Comparison of ENCODE assay signal across 27 cellular contexts in the genomic region with DNA sequence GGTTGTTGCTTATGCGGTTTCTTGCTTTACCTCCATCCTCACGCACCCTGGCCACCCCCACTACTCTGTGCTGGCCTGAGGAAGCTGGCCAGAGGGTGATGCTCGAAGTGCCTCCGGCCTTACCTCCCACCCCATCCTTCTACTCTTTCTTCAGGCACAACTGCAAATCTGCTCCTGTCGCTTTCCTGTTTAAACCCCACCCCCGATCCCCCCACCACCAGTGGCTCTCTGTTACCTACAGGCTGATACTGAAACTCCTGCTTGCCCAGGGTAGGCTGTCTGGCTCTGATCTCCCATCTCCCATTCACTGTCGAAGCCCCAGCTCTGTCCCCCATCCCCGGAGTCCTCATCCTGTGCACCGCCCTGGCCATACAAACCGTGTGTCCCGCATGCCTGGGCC.
"Had no signal": no experiment of that assay in that cellular context is flagged by ENCODE, and none has a peak within 500 bp of the region (broad histone marks: within the 10 kb centered on the region; RNA-seq: fewer than 3 reads in every experiment).

No MANE protein-coding gene starts in this region.

- H3K4me3 Mint-ChIP-seq: dendritic cell treated with granulocyte-macrophage colony-stimulating factor and Interleukin-4, amounts not matched to agents 40 ng/mL and 50 ng/mL, for 4 days; endodermal cell; naive thymus-derived CD4-positive, alpha-beta T cell; stimulated activated naive CD8-positive, alpha-beta T cell treated with anti-CD3 and anti-CD28 coated beads, Interleukin-15, amount 100 ng/mL, for 72 hours had no signal

- H3K4me1 ChIP-seq: colonic mucosa, prostate gland, uterus had no signal

- H3K36me3 ChIP-seq: colonic mucosa, gastrocnemius medialis, heart left ventricle, left lung, prostate gland, right atrium auricular region, suprapubic skin, transverse colon, upper lobe of right lung, uterus had no signal

- H3K9me3 ChIP-seq: colonic mucosa, gastrocnemius medialis, heart left ventricle, left lung, neutrophil, prostate gland, right atrium auricular region, suprapubic skin, transverse colon, upper lobe of right lung, uterus had no signal

- DNase-seq: colonic mucosa; effector CD8-positive, alpha-beta T cell; endodermal cell; foreskin fibroblast; gastrocnemius medialis; heart left ventricle; left cardiac atrium; left lung; mesenchymal stem cell; midbrain; naive thymus-derived CD4-positive, alpha-beta T cell; stimulated activated CD4-positive, alpha-beta T cell treated with anti-CD3 and anti-CD28 coated beads, Interleukin-2, amount 100 ng/mL, for 24 hours; stimulated activated CD4-positive, alpha-beta T cell treated with anti-CD3 and anti-CD28 coated beads, Interleukin-4, amount 100 ng/mL, for 4 hours; stimulated activated naive CD4-positive, alpha-beta T cell; stimulated activated naive CD8-positive, alpha-beta T cell treated with anti-CD3 and anti-CD28 coated beads, Interleukin-15, amount 100 ng/mL, for 72 hours; transverse colon; uterus had no signal

- H3K9ac ChIP-seq: parathyroid adenoma had no signal

- H3K79me2 ChIP-seq: hepatocyte, parathyroid adenoma had no signal

- H3K4me3 ChIP-seq: colonic mucosa, gastrocnemius medialis, heart left ventricle, hepatocyte, left lung, prostate gland, right atrium auricular region, smooth muscle cell, suprapubic skin, transverse colon, upper lobe of right lung, uterus had no signal

- H3K9me3 Mint-ChIP-seq: dendritic cell treated with granulocyte-macrophage colony-stimulating factor and Interleukin-4, amounts not matched to agents 40 ng/mL and 50 ng/mL, for 4 days; endodermal cell; naive thymus-derived CD4-positive, alpha-beta T cell; stimulated activated naive CD8-positive, alpha-beta T cell treated with anti-CD3 and anti-CD28 coated beads, Interleukin-15, amount 100 ng/mL, for 72 hours had no signal

- H3K4me2 ChIP-seq: hepatocyte, smooth muscle cell had no signal

- H2AFZ ChIP-seq: hepatocyte, parathyroid adenoma had no signal

- H3K27ac Mint-ChIP-seq: dendritic cell treated with granulocyte-macrophage colony-stimulating factor and Interleukin-4, amounts not matched to agents 40 ng/mL and 50 ng/mL, for 4 days; endodermal cell; naive thymus-derived CD4-positive, alpha-beta T cell had no signal

- H3K27ac ChIP-seq: colonic mucosa, epithelial cell of prostate, gastrocnemius medialis, heart left ventricle, hepatocyte, left lung, neutrophil, parathyroid adenoma, prostate gland, right atrium auricular region, suprapubic skin, transverse colon, upper lobe of right lung, uterus had no signal

- H3K27me3 ChIP-seq: colonic mucosa, gastrocnemius medialis, right atrium auricular region, transverse colon, upper lobe of right lung, uterus had no signal
